ENCODE assay signal across 13 cellular contexts in genomic region chr19:6610934-6611370, GRCh38. TPM values are rescaled to one million over a fixed set of nuclear protein-coding genes. Genes with fewer than 3 reads are reported as not detected.
DNase-seq lines count a peak whose midpoint lies in the region; FAIRE-seq and TF ChIP-seq lines count a peak whose summit lies in the region.
"Had no signal": no experiment of that assay in that cellular context is flagged by ENCODE, and none has a peak within 500 bp of the region (broad histone marks: within the 10 kb centered on the region; RNA-seq: fewer than 3 reads in every experiment).

No MANE protein-coding gene starts in this region.

- TF ChIP-seq CTCF in PC-9 (conservative IDR thresholded peaks at IDR 0.05) (no peak), endothelial cell of umbilical vein (IDR thresholded peaks at IDR 0.05; ENCODE audit: extremely low read depth in 1 of 2, insufficient read depth in 1 of 2, low read depth in 1 of 2, low read length in 2 of 2) (no peak), MM.1S (IDR thresholded peaks at IDR 0.05; ENCODE audit: low read length) (no peak)

- intact Hi-C loops in PC-9 (cut with micrococcal nuclease; ENCODE audit: unreplicated experiment) = no loop called here
- intact Hi-C loops in endothelial cell of umbilical vein (cut with micrococcal nuclease) = no loop called here

- CTCF ChIA-PET in PC-9 (lab: Charles Lee) (no interaction called here), endothelial cell of umbilical vein (lab: Charles Lee) (interaction anchor here (1.1 kb wide), 1 partner anchor 94 kb away, joined by 3 read pairs; no protein-coding TSS in a partner anchor)

- no TSS peak for BruUV-seq in PC-9 (replicated peaks; lab: Mats Ljungman, UMichigan)
- BruUV-seq in endothelial cell of umbilical vein (replicated peaks; lab: Mats Ljungman, UMichigan) = no TSS peak

- H3K9ac ChIP-seq in endothelial cell of umbilical vein (replicated peaks; ENCODE audit: extremely low read depth, insufficient read depth, low read length) (peak overlapping the region; percentile 21), MM.1S (ENCODE audit: low read length) (no peak overlapping the region)
- H3K9ac ChIP-seq: parathyroid adenoma had no signal

- H3K9me3 ChIP-seq in PC-9 (ENCODE audit: insufficient read depth, low read depth) (no peaks in the 10 kb centered on the region), endothelial cell of umbilical vein (replicated peaks; ENCODE audit: control insufficient read depth, insufficient read depth, low read length) (no peaks in the 10 kb centered on the region), MM.1S (replicated peaks; ENCODE audit: insufficient read depth, low read length) (no peaks in the 10 kb centered on the region)
- H3K9me3 ChIP-seq: uterus had no signal

- H3K4me3 ChIP-seq in PC-9 (no peak overlapping the region), endothelial cell of umbilical vein (replicated peaks in 1 of 3; ENCODE audit: insufficient read depth in 1 of 3, low read depth in 1 of 3, low read length in 3 of 3) (no peak overlapping the region), MM.1S (ENCODE audit: low read length) (no peak overlapping the region)
- H3K4me3 ChIP-seq: uterus had no signal

- no peaks in the 10 kb centered on the region for H3K36me3 ChIP-seq in PC-9 (ENCODE audit: low read depth)
- no peaks in the 10 kb centered on the region for H3K36me3 ChIP-seq in endothelial cell of umbilical vein (ENCODE audit: control insufficient read depth in 2 of 2, extremely low read depth in 1 of 2, insufficient read depth in 2 of 2, low read length in 2 of 2)
- H3K36me3 ChIP-seq in MM.1S (replicated peaks; ENCODE audit: insufficient read depth, low read length) = no peaks in the 10 kb centered on the region
- H3K36me3 ChIP-seq: uterus had no signal

- FAIRE-seq in endothelial cell of umbilical vein (lab: Jason Lieb, UNC) = peak; percentile 89
- FAIRE-seq: islet of Langerhans had no signal

- H3K4me2 ChIP-seq in PC-9 = peak overlapping the region; percentile 44
- H3K4me2 ChIP-seq in endothelial cell of umbilical vein (ENCODE audit: insufficient read depth, low read length) = peak overlapping the region; percentile 56
- no peak overlapping the region for H3K4me2 ChIP-seq in MM.1S (ENCODE audit: low read depth, low read length)

- POLR2A ChIA-PET in PC-9 (lab: Charles Lee; ENCODE audit: unreplicated experiment) (no interaction called here), endothelial cell of umbilical vein (lab: Charles Lee) (no interaction called here)

- dilution Hi-C loops in endothelial cell of umbilical vein (cut with MboI; ENCODE audit: extremely low pct_ligation_motif_present, low sequenced_read_pairs) = no loop called here

- H3K27ac ChIP-seq in PC-9 (peak overlapping the region; percentile 63), endothelial cell of umbilical vein (ENCODE audit: insufficient read depth, low read depth, low read length) (peak overlapping the region; percentile 86), MM.1S (ENCODE audit: low read length) (no peak overlapping the region)
- H3K27ac ChIP-seq: parathyroid adenoma, uterus had no signal

- no peaks in the 10 kb centered on the region for H3K9me1 ChIP-seq in endothelial cell of umbilical vein (replicated peaks; ENCODE audit: control insufficient read depth, extremely low read depth, insufficient read depth, low read length)

- no peaks in the 10 kb centered on the region for H3K27me3 ChIP-seq in PC-9 (ENCODE audit: insufficient read depth, low read depth)
- H3K27me3 ChIP-seq in endothelial cell of umbilical vein (ENCODE audit: control insufficient read depth in 2 of 2, insufficient read depth in 2 of 2, low read length in 2 of 2) = no peaks in the 10 kb centered on the region
- H3K27me3 ChIP-seq in MM.1S (replicated peaks; ENCODE audit: insufficient read depth, low read length) = peaks cover 31% of the 10 kb centered on the region
- H3K27me3 ChIP-seq: uterus had no signal

- TF ChIP-seq POLR2A in endothelial cell of umbilical vein (IDR thresholded peaks at IDR 0.05; ENCODE audit: low read depth, low read length) = no peak

- H3K79me2 ChIP-seq in PC-9 (ENCODE audit: low read depth) = no peaks in the 10 kb centered on the region
- H3K79me2 ChIP-seq in endothelial cell of umbilical vein (ENCODE audit: control insufficient read depth, insufficient read depth, low read length) = no peaks in the 10 kb centered on the region
- H3K79me2 ChIP-seq in MM.1S (ENCODE audit: low read length) = no peaks in the 10 kb centered on the region
- H3K79me2 ChIP-seq: parathyroid adenoma had no signal

- H2AFZ ChIP-seq in PC-9 (no peak overlapping the region), endothelial cell of umbilical vein (ENCODE audit: low read depth, low read length) (peak overlapping the region; percentile 72), MM.1S (ENCODE audit: low read length) (no peak overlapping the region)
- H2AFZ ChIP-seq: parathyroid adenoma had no signal

- DNase-seq in ELR (ENCODE audit: low read depth) (peak; percentile 92), PC-9 (peak in 1 of 2 experiments; percentile 73), endothelial cell of umbilical vein (ENCODE audit: low read depth, low spot score) (peak; percentile 84), pulmonary artery endothelial cell (ENCODE audit: low read depth, low spot score) (peak; percentile 68), DMS 273 (lab: John Stamatoyannopoulos, UW; ENCODE audit: unreplicated experiment) (no peak), MM.1S (no peak), GM19240 (ENCODE audit: insufficient read length, low spot score) (no peak)
- DNase-seq in stimulated activated CD4-positive, alpha-beta T cell treated with anti-CD3 and anti-CD28 coated beads, Interleukin-2, amount 100 ng/mL, for 24 hours = no peak
- DNase-seq: activated CD4-positive, CD25-positive, alpha-beta regulatory T cell; NCI-H187; uterus had no signal

- H3F3A ChIP-seq in PC-9 (ENCODE audit: insufficient read depth, low read depth) (peaks cover 12% of the 10 kb centered on the region), MM.1S (ENCODE audit: insufficient read depth, low read length) (no peaks in the 10 kb centered on the region)

- H3K9me2 ChIP-seq in PC-9 (ENCODE audit: insufficient read depth) = no peaks in the 10 kb centered on the region
- no peaks in the 10 kb centered on the region for H3K9me2 ChIP-seq in MM.1S (replicated peaks; ENCODE audit: insufficient read depth, low read length)

- H3K4me1 ChIP-seq in PC-9 (replicated peaks; ENCODE audit: insufficient read depth) (peaks cover 13% of the 10 kb centered on the region; the same call in 1 of the 2 replicates), endothelial cell of umbilical vein (ENCODE audit: control insufficient read depth, extremely low read depth, insufficient read depth, low read length) (peaks cover 13% of the 10 kb centered on the region), MM.1S (ENCODE audit: low read length) (no peaks in the 10 kb centered on the region)
- H3K4me1 ChIP-seq: parathyroid adenoma, uterus had no signal

- H4K20me1 ChIP-seq in PC-9 (ENCODE audit: insufficient read depth) (no peaks in the 10 kb centered on the region), endothelial cell of umbilical vein (replicated peaks; ENCODE audit: control insufficient read depth, extremely low read depth, insufficient read depth, low read length) (no peaks in the 10 kb centered on the region), MM.1S (ENCODE audit: insufficient read depth, low read length) (no peaks in the 10 kb centered on the region)

TF ChIP-seq in endothelial cell of umbilical vein, 7 proteins besides CTCF, POLR2A, EP300 and RAD21:
- TF ChIP-seq JUN (IDR thresholded peaks at IDR 0.05; ENCODE audit: borderline replicate concordance, insufficient read depth, insufficient read length, low read depth) = peak; percentile 83
- TF ChIP-seq MAX (IDR thresholded peaks at IDR 0.05; ENCODE audit: insufficient read depth, insufficient read length) = no peak
- TF ChIP-seq FOS (IDR thresholded peaks at IDR 0.05; ENCODE audit: borderline replicate concordance, insufficient read depth, low read length) = peak; percentile 63

RNA-seq across cellular contexts. Expression of gene CD70, which starts 20.0 kb away (rescaled TPM):
- total RNA-seq in PC-9 (2021) (not detected in 2 replicates), endothelial cell of umbilical vein (not detected in 2 replicates), pulmonary artery endothelial cell (not detected in 2 replicates)
- 0.10 TPM in 1 of 2 replicates, not detected in the other for polyA plus RNA-seq in endothelial cell of umbilical vein
- not detected in 2 replicates for polyA plus RNA-seq in endothelial cell of umbilical vein (2011; cell fraction: cytosol; rRNA removed)
- not detected in 2 replicates for polyA plus RNA-seq in endothelial cell of umbilical vein (2011; cell fraction: nucleus; rRNA removed)
- polyA plus RNA-seq in endothelial cell of umbilical vein (2012) = 0.23 and 0.40 TPM in 2 replicates
- 0.32 TPM in 1 of 2 replicates, not detected in the other for polyA minus RNA-seq in endothelial cell of umbilical vein
- not detected for polyA minus RNA-seq in endothelial cell of umbilical vein (2011; cell fraction: cytosol; rRNA and poly(A)+ RNA removed)
- polyA minus RNA-seq in endothelial cell of umbilical vein (2011; cell fraction: nucleus; rRNA and poly(A)+ RNA removed) = not detected in 2 replicates

RNA-seq across cellular contexts. Expression of gene TNFSF14, which starts 59.0 kb away (rescaled TPM):
- 0.30 and 0.37 TPM in 2 replicates for total RNA-seq in PC-9 (2021)
- total RNA-seq in endothelial cell of umbilical vein = not detected in 2 replicates
- polyA plus RNA-seq in endothelial cell of umbilical vein = not detected in 2 replicates
- polyA plus RNA-seq in endothelial cell of umbilical vein (2011; cell fraction: cytosol; rRNA removed) = not detected in 2 replicates
- polyA plus RNA-seq in endothelial cell of umbilical vein (2011; cell fraction: nucleus; rRNA removed) = not detected in 2 replicates
- not detected in 2 replicates for polyA plus RNA-seq in endothelial cell of umbilical vein (2012)
- polyA minus RNA-seq in endothelial cell of umbilical vein = not detected in 2 replicates
- not detected for polyA minus RNA-seq in endothelial cell of umbilical vein (2011; cell fraction: cytosol; rRNA and poly(A)+ RNA removed)
- not detected in 2 replicates for polyA minus RNA-seq in endothelial cell of umbilical vein (2011; cell fraction: nucleus; rRNA and poly(A)+ RNA removed)
- total RNA-seq in pulmonary artery endothelial cell = not detected in 2 replicates

Comparison
In these comparisons a context has a peak if more than half of its experiments do, and no peak if none do; other contexts are left out.
1. DNase-seq: peak in ELR (single experiment), endothelial cell of umbilical vein (single experiment) and pulmonary artery endothelial cell (single experiment); none in DMS 273 (single experiment), stimulated activated CD4-positive, alpha-beta T cell treated with anti-CD3 and anti-CD28 coated beads, Interleukin-2, amount 100 ng/mL, for 24 hours (0 of 2), MM.1S (single experiment) and GM19240 (single experiment).